In the genomic region with DNA sequence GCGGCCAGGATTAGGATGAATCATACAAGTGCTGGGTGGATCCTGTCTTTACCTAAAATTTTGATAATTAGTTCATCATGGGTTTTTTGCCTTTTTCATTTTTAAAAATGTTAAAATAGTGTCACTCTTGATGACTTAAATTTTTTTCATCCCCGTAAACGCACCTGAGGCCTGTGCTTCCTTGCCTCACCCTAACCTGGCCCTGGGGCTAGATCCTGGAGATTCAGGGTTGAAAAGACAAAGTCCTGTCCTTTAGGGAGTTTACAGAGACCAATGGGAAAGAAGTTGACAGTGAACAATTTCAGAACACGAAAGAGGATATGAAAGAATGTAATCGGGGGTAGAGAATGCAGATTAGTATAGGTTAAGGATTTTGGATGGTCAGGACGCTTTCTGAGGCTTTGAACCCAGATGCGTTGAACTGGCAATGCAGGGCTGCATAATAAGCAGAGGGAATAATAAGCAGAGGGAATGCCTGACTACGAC, we compare ENCODE assay signal across 8 cellular contexts. TPM values are rescaled to one million over a fixed set of nuclear protein-coding genes. Genes with fewer than 3 reads are reported as not detected.
DNase-seq lines count a peak whose midpoint lies in the region; ATAC-seq, FAIRE-seq and TF ChIP-seq lines count a peak whose summit lies in the region.

No MANE protein-coding gene starts in this region.

- no peak for FAIRE-seq in D721Med (lab: Jason Lieb, UNC)

- no peaks in the 10 kb centered on the region for H3K27me3 ChIP-seq in lower lobe of right lung (ENCODE audit: low read depth)

- DNase-seq in GM10266 (ENCODE audit: extremely low spot score) (peak; percentile 27), GM20000 (ENCODE audit: low spot score) (peak; percentile 40), lower lobe of right lung (no peak), cerebellum (ENCODE audit: low spot score) (no peak), occipital lobe (lab: John Stamatoyannopoulos, UW) (no peak), D721Med (ENCODE audit: insufficient read length, low spot score) (no peak)
- no peak for DNase-seq in activated naive CD8-positive, alpha-beta T cell treated with anti-CD3 and anti-CD28 coated beads for 36 hours

- peaks cover 4% of the 10 kb centered on the region for H3K27me3 Mint-ChIP-seq in activated naive CD8-positive, alpha-beta T cell treated with anti-CD3 and anti-CD28 coated beads for 36 hours

- TF ChIP-seq CTCF in GM10266 (IDR thresholded peaks at IDR 0.05; ENCODE audit: control insufficient read depth, insufficient read depth, low read depth, missing control alignments) (no peak), GM20000 (IDR thresholded peaks at IDR 0.05; ENCODE audit: extremely low read depth, missing control alignments) (no peak), lower lobe of right lung (IDR thresholded peaks at IDR 0.05) (no peak), D721Med (IDR thresholded peaks at IDR 0.05; ENCODE audit: insufficient read depth, missing control alignments) (no peak)

- intact Hi-C loops in lower lobe of right lung (cut with DNase I): no loop called here

- H3K4me1 Mint-ChIP-seq in activated naive CD8-positive, alpha-beta T cell treated with anti-CD3 and anti-CD28 coated beads for 36 hours: peaks cover 24% of the 10 kb centered on the region

- no peaks in the 10 kb centered on the region for H3K9me3 Mint-ChIP-seq in activated naive CD8-positive, alpha-beta T cell treated with anti-CD3 and anti-CD28 coated beads for 36 hours

- ATAC-seq in HG03571 (IDR thresholded peaks at IDR 0.05; ENCODE audit: unreplicated experiment) (peak; percentile 23), lower lobe of right lung (no peak)

- peaks cover 28% of the 10 kb centered on the region for H3K4me1 ChIP-seq in lower lobe of right lung

- H3K36me3 Mint-ChIP-seq in activated naive CD8-positive, alpha-beta T cell treated with anti-CD3 and anti-CD28 coated beads for 36 hours: peaks cover 43% of the 10 kb centered on the region

- H3K9me3 ChIP-seq in lower lobe of right lung: no peaks in the 10 kb centered on the region

- peak overlapping the region; percentile 88 for H3K27ac ChIP-seq in lower lobe of right lung

- peak overlapping the region; percentile 99 for H3K27ac Mint-ChIP-seq in activated naive CD8-positive, alpha-beta T cell treated with anti-CD3 and anti-CD28 coated beads for 36 hours

- peak overlapping the region; percentile 68 for H3K4me3 ChIP-seq in lower lobe of right lung

- H3K36me3 ChIP-seq in lower lobe of right lung: peaks cover under 1% of the 10 kb centered on the region

- H3K4me3 Mint-ChIP-seq in activated naive CD8-positive, alpha-beta T cell treated with anti-CD3 and anti-CD28 coated beads for 36 hours: peak overlapping the region; percentile 94

RNA-seq across cellular contexts. Expression of a gene that starts 1.6 kb away (rescaled TPM):
- total RNA-seq in activated naive CD8-positive, alpha-beta T cell treated with anti-CD3 and anti-CD28 coated beads for 36 hours: 10 to 100 TPM; 51.4 to 52.6 TPM
- total RNA-seq in lower lobe of right lung (5.1 TPM), cerebellum (16.1 TPM), occipital lobe (6.4 TPM)

RNA-seq across cellular contexts. Expression of a gene that starts 18.1 kb away (rescaled TPM):
- 10 to 100 TPM; 16.8 to 18.2 TPM for total RNA-seq in activated naive CD8-positive, alpha-beta T cell treated with anti-CD3 and anti-CD28 coated beads for 36 hours
- total RNA-seq in lower lobe of right lung: 15.6 TPM
- 21.7 TPM for total RNA-seq in cerebellum
- total RNA-seq in occipital lobe: 16.8 TPM

Comparison
In these comparisons a context has a peak if more than half of its experiments do, and no peak if none do; other contexts are left out.
1. DNase-seq: peak in GM10266 (single experiment) and GM20000 (single experiment); none in activated naive CD8-positive, alpha-beta T cell treated with anti-CD3 and anti-CD28 coated beads for 36 hours (single experiment), lower lobe of right lung (single experiment), cerebellum (single experiment), occipital lobe (single experiment) and D721Med (single experiment).